9 cellular contexts compared by ENCODE assay signal in genomic region chr12:26275313-26276257, GRCh38.
A peak's percentile ranks its signal among the peaks of the same experiment; 100 is the strongest.
DNase-seq lines count a peak whose midpoint lies in the region; ATAC-seq, FAIRE-seq and TF ChIP-seq lines count a peak whose summit lies in the region.
"Had no signal": no experiment of that assay in that cellular context is flagged by ENCODE, and none has a peak within 500 bp of the region (broad histone marks: within the 10 kb centered on the region; RNA-seq: fewer than 3 reads in every experiment).

No MANE protein-coding gene starts in this region.

- H3K27ac ChIP-seq in A549 (peak overlapping the region; percentile 80 to 83), coronary artery (peak overlapping the region; percentile 80 to 85)

- no peak for TF ChIP-seq EP300 in A549 (IDR thresholded peaks at IDR 0.05)

- TF ChIP-seq CTCF in A549 (IDR thresholded peaks at IDR 0.05) (no peak), coronary artery (IDR thresholded peaks at IDR 0.05) (no peak), nephron (IDR thresholded peaks at IDR 0.05; ENCODE audit: unreplicated experiment in 3 of 3) (no peak)

- CTCF ChIA-PET in A549 (lab: Yijun Ruan, JAX): interaction anchor here (0.9 to 5.4 kb wide), 8 partner anchors 10 to 426 kb away, joined by 4 to 110 read pairs (median 5); partner anchors contain the start of gene BHLHE41

- no peaks in the 10 kb centered on the region; the same call in 1 of the 2 replicates for H3K27me3 ChIP-seq in H7 (ENCODE audit: control insufficient read depth, insufficient read depth, low read length)

- H3K4me3 Mint-ChIP-seq in nephron: no peak overlapping the region
- H3K4me3 Mint-ChIP-seq: CD4-positive, alpha-beta T cell had no signal

- no peak overlapping the region for H3K4me3 ChIP-seq in A549
- no peak overlapping the region for H3K4me3 ChIP-seq in coronary artery
- H3K4me3 ChIP-seq in H7 (ENCODE audit: insufficient read depth, low read depth, low read length): no peak overlapping the region

- H3K4me2 ChIP-seq in A549: peak overlapping the region; percentile 58

- no peak for TF ChIP-seq POLR2A in A549 (IDR thresholded peaks at IDR 0.05; ENCODE audit: low read length)

- POLR2A ChIA-PET in A549 (lab: Yijun Ruan, JAX): interaction anchor here (2.0 kb wide), 1 partner anchor 23 kb away, joined by 6 read pairs; no protein-coding TSS in a partner anchor

- no peaks in the 10 kb centered on the region for H3K36me3 ChIP-seq in H7 (replicated peaks; ENCODE audit: control insufficient read depth, insufficient read depth, low read length)

- peaks cover 5% of the 10 kb centered on the region for H3K27me3 Mint-ChIP-seq in nephron (ENCODE audit: low read depth)
- H3K27me3 Mint-ChIP-seq: CD4-positive, alpha-beta T cell had no signal

- WGBS in A549 (ENCODE audit: missing lambda C conversion rate): 60% methylated on average over 12 of the region's 12 CpGs

- no peak for FAIRE-seq in A549 (lab: Jason Lieb, UNC)

- DNase-seq in A549 (ENCODE audit: low read depth in 1 of 2, low spot score in 1 of 2) (peak in 1 of 2 experiments; percentile 21), M059J (ENCODE audit: low read depth) (peak; percentile 86), coronary artery (ENCODE audit: low spot score) (no peak), H7 (no peak), LoVo (ENCODE audit: low spot score) (no peak), SHP77 treated with DMSO at 0.1 percent for 48 hours (lab: John Stamatoyannopoulos, UW) (no peak), medulla oblongata (ENCODE audit: extremely low spot score) (no peak)
- DNase-seq: CD4-positive, alpha-beta T cell had no signal

- no peaks in the 10 kb centered on the region for H3K36me3 Mint-ChIP-seq in nephron (ENCODE audit: low read depth)

- no peaks in the 10 kb centered on the region for H3K9me3 ChIP-seq in A549

- no peak for ATAC-seq in A549

- H3K4me1 Mint-ChIP-seq in nephron: peaks cover 48% of the 10 kb centered on the region

- peaks cover 53% of the 10 kb centered on the region for H3K4me1 ChIP-seq in A549

- no peaks in the 10 kb centered on the region for H3K9me3 Mint-ChIP-seq in nephron
- H3K9me3 Mint-ChIP-seq: CD4-positive, alpha-beta T cell had no signal

- H3K27ac Mint-ChIP-seq in nephron: peak overlapping the region; percentile 36 to 88 (median 47)
- H3K27ac Mint-ChIP-seq: CD4-positive, alpha-beta T cell had no signal

- no peak for TF ChIP-seq RAD21 in A549 (conservative IDR thresholded peaks at IDR 0.05 in 1 of 2, IDR thresholded peaks at IDR 0.05 in 1 of 2)

TF ChIP-seq in A549, 52 proteins besides CTCF, POLR2A, EP300 and RAD21:
- peak; percentile 24 to 36; a peak in 1 of 4 replicates for TF ChIP-seq CEBPB (IDR thresholded peaks at IDR 0.05)
- no peak for TF ChIP-seq HMGXB4 (CRISPR knock-in tag; IDR thresholded peaks at IDR 0.05; ENCODE audit: borderline replicate concordance)
